ENCODE assay signal across 14 cellular contexts in the genomic region with DNA sequence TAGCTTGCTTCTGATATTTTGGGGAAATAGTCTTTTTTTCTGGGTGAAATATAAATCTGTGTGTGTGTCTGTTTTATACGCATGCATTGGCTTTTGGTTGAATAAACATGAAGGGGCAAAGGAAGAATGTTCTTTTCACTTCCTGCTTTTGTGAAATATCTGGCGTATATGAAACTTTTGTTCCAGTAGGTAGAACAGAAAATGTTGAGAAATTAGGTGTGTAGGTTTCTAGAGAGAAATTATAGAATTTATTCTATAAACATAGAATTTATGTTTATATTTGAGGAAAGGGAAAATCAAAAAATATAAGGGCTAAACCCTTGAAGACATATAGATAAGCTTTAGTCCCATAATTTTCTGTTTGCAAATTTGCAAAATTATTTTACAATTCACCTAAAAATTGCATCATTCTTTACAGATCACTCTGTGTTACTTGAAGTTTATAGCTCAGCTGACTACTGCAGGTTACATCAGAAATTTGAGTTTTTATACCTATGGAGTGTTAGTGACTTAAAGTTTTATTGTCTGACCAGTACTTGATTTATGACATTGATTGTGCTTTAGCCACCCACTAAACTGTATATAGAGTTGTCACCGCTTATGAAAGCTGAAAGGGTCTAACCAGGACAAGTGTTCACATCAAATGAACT.
A peak's percentile ranks its signal among the peaks of the same experiment; 100 is the strongest.
DNase-seq lines count a peak whose midpoint lies in the region; ATAC-seq, FAIRE-seq and TF ChIP-seq lines count a peak whose summit lies in the region.
"Had no signal": no experiment of that assay in that cellular context is flagged by ENCODE, and none has a peak within 500 bp of the region (broad histone marks: within the 10 kb centered on the region; RNA-seq: fewer than 3 reads in every experiment).

No MANE protein-coding gene starts in this region.

- dilution Hi-C loops in endothelial cell of umbilical vein (cut with MboI; ENCODE audit: extremely low pct_ligation_motif_present, low sequenced_read_pairs), result no loop called here

- no peaks in the 10 kb centered on the region for H3K36me3 ChIP-seq in endothelial cell of umbilical vein (ENCODE audit: control insufficient read depth in 2 of 2, extremely low read depth in 1 of 2, insufficient read depth in 2 of 2, low read length in 2 of 2)

- H3K4me1 Mint-ChIP-seq in CD4-positive, alpha-beta T cell (ENCODE audit: low read depth), result peaks cover 88% of the 10 kb centered on the region
- H3K4me1 Mint-ChIP-seq: nephron had no signal

- no peaks in the 10 kb centered on the region for H3K27me3 ChIP-seq in CD4-positive, alpha-beta T cell (ENCODE audit: control insufficient read depth, insufficient read depth, low read length)
- no peaks in the 10 kb centered on the region for H3K27me3 ChIP-seq in endothelial cell of umbilical vein (ENCODE audit: control insufficient read depth in 2 of 2, insufficient read depth in 2 of 2, low read length in 2 of 2)
- H3K27me3 ChIP-seq: BLaER1 had no signal

- H3K4me3 Mint-ChIP-seq in CD4-positive, alpha-beta T cell, result peak overlapping the region; percentile 64
- H3K4me3 Mint-ChIP-seq: nephron had no signal

- no peaks in the 10 kb centered on the region for H3K9me1 ChIP-seq in endothelial cell of umbilical vein (replicated peaks; ENCODE audit: control insufficient read depth, extremely low read depth, insufficient read depth, low read length)

- peaks cover 80% of the 10 kb centered on the region for H3K36me3 Mint-ChIP-seq in CD4-positive, alpha-beta T cell (ENCODE audit: low read depth)

- H3K9me3 ChIP-seq in CD4-positive, alpha-beta T cell (ENCODE audit: control insufficient read depth, low read length), result no peaks in the 10 kb centered on the region
- no peaks in the 10 kb centered on the region for H3K9me3 ChIP-seq in endothelial cell of umbilical vein (replicated peaks; ENCODE audit: control insufficient read depth, insufficient read depth, low read length)

- no peaks in the 10 kb centered on the region for H3K9me3 Mint-ChIP-seq in CD4-positive, alpha-beta T cell

- no peak overlapping the region for H3K9ac ChIP-seq in endothelial cell of umbilical vein (replicated peaks; ENCODE audit: extremely low read depth, insufficient read depth, low read length)
- H3K9ac ChIP-seq: BLaER1 had no signal

- peak; percentile 54 for ATAC-seq in CD4-positive, alpha-beta T cell (ENCODE audit: poor library complexity)
- peak; percentile 68 for ATAC-seq in GM18511 (IDR thresholded peaks at IDR 0.05; ENCODE audit: unreplicated experiment)
- ATAC-seq in GM19395 (IDR thresholded peaks at IDR 0.05; ENCODE audit: unreplicated experiment), result no peak

- no peaks in the 10 kb centered on the region for H3K79me2 ChIP-seq in endothelial cell of umbilical vein (ENCODE audit: control insufficient read depth, insufficient read depth, low read length)

- TF ChIP-seq CTCF in CD4-positive, alpha-beta T cell (IDR thresholded peaks at IDR 0.05), result no peak
- TF ChIP-seq CTCF in RWPE1 (conservative IDR thresholded peaks at IDR 0.05; ENCODE audit: low read depth) (no peak), endothelial cell of umbilical vein (IDR thresholded peaks at IDR 0.05; ENCODE audit: extremely low read depth in 1 of 2, insufficient read depth in 1 of 2, low read depth in 1 of 2, low read length in 2 of 2) (no peak)

- TF ChIP-seq POLR2A in endothelial cell of umbilical vein (IDR thresholded peaks at IDR 0.05; ENCODE audit: low read depth, low read length), result no peak
- no peak for TF ChIP-seq POLR2A in erythroblast (IDR thresholded peaks at IDR 0.05; ENCODE audit: low read length)

- H3K27ac ChIP-seq in CD4-positive, alpha-beta T cell (ENCODE audit: low read depth, low read length), result no peak overlapping the region
- H3K27ac ChIP-seq in RWPE1, result peak overlapping the region; percentile 27; the same call in 1 of the 2 replicates
- no peak overlapping the region for H3K27ac ChIP-seq in endothelial cell of umbilical vein (ENCODE audit: insufficient read depth, low read depth, low read length)
- H3K27ac ChIP-seq: BLaER1 had no signal

- H4K20me1 ChIP-seq in endothelial cell of umbilical vein (replicated peaks; ENCODE audit: control insufficient read depth, extremely low read depth, insufficient read depth, low read length), result no peaks in the 10 kb centered on the region
- H4K20me1 ChIP-seq: BLaER1 had no signal

- CTCF ChIA-PET in CD4-positive, alpha-beta T cell (lab: Charles Lee), result interaction anchor here (1.1 kb wide), 1 partner anchor 18 kb away, joined by 3 read pairs; no protein-coding TSS in a partner anchor
- CTCF ChIA-PET in RWPE1 (lab: Yijun Ruan, JAX) (no interaction called here), endothelial cell of umbilical vein (lab: Charles Lee) (no interaction called here)

- H3K27ac Mint-ChIP-seq in CD4-positive, alpha-beta T cell, result peak overlapping the region; percentile 76

- intact Hi-C loops in CD4-positive, alpha-beta T cell (cut with DNase I, micrococcal nuclease), result loop anchor here in 1 of 2 experiments (5.0 kb wide), 1 partner anchor 114 kb away; no protein-coding TSS in a partner anchor
- intact Hi-C loops in endothelial cell of umbilical vein (cut with micrococcal nuclease), result no loop called here

- H3K4me1 ChIP-seq in endothelial cell of umbilical vein (ENCODE audit: control insufficient read depth, extremely low read depth, insufficient read depth, low read length), result peaks cover 2% of the 10 kb centered on the region
- H3K4me1 ChIP-seq: BLaER1 had no signal

- no peak overlapping the region for H3K4me3 ChIP-seq in endothelial cell of umbilical vein (replicated peaks in 1 of 3; ENCODE audit: insufficient read depth in 1 of 3, low read depth in 1 of 3, low read length in 3 of 3)
- H3K4me3 ChIP-seq: BLaER1 had no signal

- no peak overlapping the region for H3K4me2 ChIP-seq in endothelial cell of umbilical vein (ENCODE audit: insufficient read depth, low read length)
- H3K4me2 ChIP-seq: BLaER1 had no signal

- no peaks in the 10 kb centered on the region for H3K27me3 Mint-ChIP-seq in CD4-positive, alpha-beta T cell

- FAIRE-seq in endothelial cell of umbilical vein (lab: Jason Lieb, UNC), result peak; percentile 64

- DNase-seq in CD4-positive, alpha-beta T cell, result no peak
- no peak for DNase-seq in RWPE1 (ENCODE audit: low spot score)
- peak; percentile 24 for DNase-seq in endothelial cell of umbilical vein (ENCODE audit: low read depth, low spot score)
- no peak for DNase-seq in erythroblast (lab: John Stamatoyannopoulos, UW)
- DNase-seq in GDM1 (lab: John Stamatoyannopoulos, UW), result no peak
- DNase-seq: amygdala, Kasumi-1, NCI-H2029, NCI-H748 treated with DMSO at 0.1 percent for 48 hours, retina had no signal

- no peak overlapping the region for H2AFZ ChIP-seq in endothelial cell of umbilical vein (ENCODE audit: low read depth, low read length)

- BruUV-seq in endothelial cell of umbilical vein (replicated peaks; lab: Mats Ljungman, UMichigan), result no TSS peak

- POLR2A ChIA-PET in CD4-positive, alpha-beta T cell (lab: Charles Lee), result interaction anchor here (1.0 to 2.6 kb wide), 4 partner anchors 9 to 115 kb away, joined by 3 to 22 read pairs (median 6); a partner anchor contains a TSS
- POLR2A ChIA-PET in RWPE1 (lab: Yijun Ruan, JAX; ENCODE audit: low non-redundant PET), result no interaction called here
- POLR2A ChIA-PET in endothelial cell of umbilical vein (lab: Charles Lee), result no interaction called here

TF ChIP-seq in endothelial cell of umbilical vein, 7 proteins besides CTCF, POLR2A, EP300 and RAD21:
- no peak for TF ChIP-seq FOS (IDR thresholded peaks at IDR 0.05; ENCODE audit: borderline replicate concordance, insufficient read depth, low read length)
- no peak for TF ChIP-seq GATA2 (IDR thresholded peaks at IDR 0.05; ENCODE audit: insufficient read depth, insufficient read length, low read depth, low read length)
- TF ChIP-seq JUN (IDR thresholded peaks at IDR 0.05; ENCODE audit: borderline replicate concordance, insufficient read depth, insufficient read length, low read depth), result no peak
- no peak for TF ChIP-seq MYC (IDR thresholded peaks at IDR 0.05; ENCODE audit: low read depth, low read length)
- no peak for TF ChIP-seq POLR2AphosphoS5 (IDR thresholded peaks at IDR 0.05; ENCODE audit: insufficient read depth, low read depth, low read length)
- no peak for TF ChIP-seq EZH2 (IDR thresholded peaks at IDR 0.05; ENCODE audit: borderline replicate concordance, low read depth, low read length, severe bottlenecking)
- TF ChIP-seq, protein P1, sequence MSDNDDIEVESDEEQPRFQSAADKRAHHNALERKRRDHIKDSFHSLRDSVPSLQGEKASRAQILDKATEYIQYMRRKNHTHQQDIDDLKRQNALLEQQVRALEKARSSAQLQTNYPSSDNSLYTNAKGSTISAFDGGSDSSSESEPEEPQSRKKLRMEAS (IDR thresholded peaks at IDR 0.05; ENCODE audit: insufficient read depth, insufficient read length), result no peak
TF ChIP-seq in endothelial cell of umbilical vein: peak in this region for 0.
